ENCODE assay signal across 27 cellular contexts in the genomic region with DNA sequence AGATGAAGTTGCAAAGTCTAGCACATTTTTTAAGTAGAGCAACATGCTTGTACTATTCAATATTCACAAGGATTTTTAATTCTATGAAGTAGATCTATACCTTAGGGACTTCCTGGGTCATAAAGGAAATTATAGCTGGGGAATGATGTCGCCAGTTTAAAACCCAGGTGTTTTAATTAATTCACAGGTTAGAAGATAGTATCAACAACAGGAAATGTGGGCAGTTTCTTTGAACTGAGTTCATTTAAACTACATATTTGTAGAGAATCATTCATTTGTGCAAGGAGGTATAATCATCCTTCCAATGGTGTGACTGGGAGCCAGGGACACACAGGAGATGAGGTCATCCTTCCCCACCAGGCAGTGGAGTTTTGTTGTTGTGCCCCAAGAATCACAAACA.
DNase-seq lines count a peak whose midpoint lies in the region; ATAC-seq and TF ChIP-seq lines count a peak whose summit lies in the region.
"Had no signal": no experiment of that assay in that cellular context is flagged by ENCODE, and none has a peak within 500 bp of the region (broad histone marks: within the 10 kb centered on the region; RNA-seq: fewer than 3 reads in every experiment).

No MANE protein-coding gene starts in this region.

- H3K9me3 Mint-ChIP-seq in activated naive CD8-positive, alpha-beta T cell treated with anti-CD3 and anti-CD28 coated beads for 36 hours, result peaks cover 6% of the 10 kb centered on the region
- no peaks in the 10 kb centered on the region for H3K9me3 Mint-ChIP-seq in activated naive CD8-positive, alpha-beta T cell treated with anti-CD3 and anti-CD28 coated beads, Interleukin-2, amount 50 U/mL, for 24 hours
- H3K9me3 Mint-ChIP-seq in effector memory CD8-positive, alpha-beta T cell, result no peaks in the 10 kb centered on the region
- H3K9me3 Mint-ChIP-seq in progenitor cell of endocrine pancreas (ENCODE audit: low read depth), result peaks cover 11% of the 10 kb centered on the region
- H3K9me3 Mint-ChIP-seq: HFFc6 had no signal

- no peak overlapping the region for H3K4me3 Mint-ChIP-seq in activated naive CD8-positive, alpha-beta T cell treated with anti-CD3 and anti-CD28 coated beads for 36 hours
- no peak overlapping the region for H3K4me3 Mint-ChIP-seq in activated naive CD8-positive, alpha-beta T cell treated with anti-CD3 and anti-CD28 coated beads, Interleukin-2, amount 50 U/mL, for 24 hours
- H3K4me3 Mint-ChIP-seq in effector memory CD8-positive, alpha-beta T cell, result no peak overlapping the region
- H3K4me3 Mint-ChIP-seq in progenitor cell of endocrine pancreas (ENCODE audit: low read depth), result no peak overlapping the region
- H3K4me3 Mint-ChIP-seq: CD14-positive monocyte, GM23338, H9, HFFc6 had no signal

- ATAC-seq in activated naive CD8-positive, alpha-beta T cell treated with anti-CD3 and anti-CD28 coated beads, Interleukin-2, amount 50 U/mL, for 24 hours, result no peak
- peak; percentile 70 for ATAC-seq in effector memory CD8-positive, alpha-beta T cell (replicated peaks)
- ATAC-seq in foreskin keratinocyte, result no peak
- ATAC-seq: GM23338 had no signal

- H3K27me3 ChIP-seq in foreskin keratinocyte, result peaks cover 4% of the 10 kb centered on the region
- H3K27me3 ChIP-seq: BE2C had no signal

- H3K27ac Mint-ChIP-seq in activated naive CD8-positive, alpha-beta T cell treated with anti-CD3 and anti-CD28 coated beads for 36 hours, result peak overlapping the region; percentile 19
- H3K27ac Mint-ChIP-seq in activated naive CD8-positive, alpha-beta T cell treated with anti-CD3 and anti-CD28 coated beads, Interleukin-2, amount 50 U/mL, for 24 hours, result no peak overlapping the region
- peak overlapping the region in 1 of 2 donors; percentile 55 for H3K27ac Mint-ChIP-seq in effector memory CD8-positive, alpha-beta T cell
- H3K27ac Mint-ChIP-seq in progenitor cell of endocrine pancreas, result peak overlapping the region; percentile 18
- H3K27ac Mint-ChIP-seq: CD14-positive monocyte, GM23338, H9, HFFc6 had no signal

- H3K27me3 Mint-ChIP-seq in activated naive CD8-positive, alpha-beta T cell treated with anti-CD3 and anti-CD28 coated beads for 36 hours, result no peaks in the 10 kb centered on the region
- H3K27me3 Mint-ChIP-seq in activated naive CD8-positive, alpha-beta T cell treated with anti-CD3 and anti-CD28 coated beads, Interleukin-2, amount 50 U/mL, for 24 hours, result no peaks in the 10 kb centered on the region
- no peaks in the 10 kb centered on the region for H3K27me3 Mint-ChIP-seq in effector memory CD8-positive, alpha-beta T cell
- no peaks in the 10 kb centered on the region for H3K27me3 Mint-ChIP-seq in progenitor cell of endocrine pancreas

- DNase-seq in activated naive CD8-positive, alpha-beta T cell treated with anti-CD3 and anti-CD28 coated beads for 36 hours, result no peak
- no peak for DNase-seq in activated naive CD8-positive, alpha-beta T cell treated with anti-CD3 and anti-CD28 coated beads, Interleukin-2, amount 50 U/mL, for 24 hours
- peak; percentile 16 for DNase-seq in NCI-H69 (lab: John Stamatoyannopoulos, UW)
- DNase-seq in effector memory CD8-positive, alpha-beta T cell, result no peak
- no peak for DNase-seq in progenitor cell of endocrine pancreas (ENCODE audit: low spot score, unreplicated experiment)
- DNase-seq in foreskin keratinocyte, result no peak
- no peak for DNase-seq in amygdala (lab: John Stamatoyannopoulos, UW)
- no peak for DNase-seq in SIG-M5 treated with dmso at 0.1 percent for 504 hours (lab: John Stamatoyannopoulos, UW; ENCODE audit: unreplicated experiment)
- DNase-seq: 8988T, ACHN, BE2C, Caco-2, DMS79 treated with DMSO at 0.1 percent for 48 hours, GF-D8, H9, HFFc6, MM.1S, NCI-H1417, NCI-H1694, NCI-H2029 treated with DMSO at 0.1 percent for 48 hours, NCI-H2227 treated with DMSO at 0.1 percent for 48 hours, NCI-H526 treated with DMSO at 0.1 percent for 48 hours, SHP77 had no signal

- no peak for TF ChIP-seq CTCF in progenitor cell of endocrine pancreas (IDR thresholded peaks at IDR 0.05; ENCODE audit: unreplicated experiment)
- TF ChIP-seq CTCF in foreskin keratinocyte (conservative IDR thresholded peaks at IDR 0.05), result no peak

- peaks cover 2% of the 10 kb centered on the region for H3K36me3 Mint-ChIP-seq in activated naive CD8-positive, alpha-beta T cell treated with anti-CD3 and anti-CD28 coated beads for 36 hours
- H3K36me3 Mint-ChIP-seq in activated naive CD8-positive, alpha-beta T cell treated with anti-CD3 and anti-CD28 coated beads, Interleukin-2, amount 50 U/mL, for 24 hours (ENCODE audit: low read depth), result no peaks in the 10 kb centered on the region
- peaks cover 5% of the 10 kb centered on the region for H3K36me3 Mint-ChIP-seq in effector memory CD8-positive, alpha-beta T cell (ENCODE audit: insufficient read depth)
- no peaks in the 10 kb centered on the region for H3K36me3 Mint-ChIP-seq in progenitor cell of endocrine pancreas (ENCODE audit: insufficient read depth)
- H3K36me3 Mint-ChIP-seq: CD14-positive monocyte had no signal

- H3K4me1 ChIP-seq in foreskin keratinocyte, result no peaks in the 10 kb centered on the region
- H3K4me1 ChIP-seq: BE2C, Caco-2 had no signal

- H3K4me1 Mint-ChIP-seq in activated naive CD8-positive, alpha-beta T cell treated with anti-CD3 and anti-CD28 coated beads for 36 hours, result peaks cover 7% of the 10 kb centered on the region
- H3K4me1 Mint-ChIP-seq in activated naive CD8-positive, alpha-beta T cell treated with anti-CD3 and anti-CD28 coated beads, Interleukin-2, amount 50 U/mL, for 24 hours, result peaks cover 11% of the 10 kb centered on the region
- H3K4me1 Mint-ChIP-seq in effector memory CD8-positive, alpha-beta T cell (ENCODE audit: low read depth in 2 of 2), result peaks cover 6 to 11% of the 10 kb centered on the region in 2 donors
- no peaks in the 10 kb centered on the region for H3K4me1 Mint-ChIP-seq in progenitor cell of endocrine pancreas (ENCODE audit: low read depth)
- H3K4me1 Mint-ChIP-seq: CD14-positive monocyte had no signal

- no peak overlapping the region for H3K27ac ChIP-seq in foreskin keratinocyte
- H3K27ac ChIP-seq: KMS-11, RWPE1 had no signal
